13 cellular contexts compared by ENCODE assay signal in genomic region chr16:11205754-11206459, GRCh38. TPM values are rescaled to one million over a fixed set of nuclear protein-coding genes. Genes with fewer than 3 reads are reported as not detected.
DNase-seq lines count a peak whose midpoint lies in the region; ATAC-seq and TF ChIP-seq lines count a peak whose summit lies in the region.
"Had no signal": no experiment of that assay in that cellular context is flagged by ENCODE, and none has a peak within 500 bp of the region (broad histone marks: within the 10 kb centered on the region; RNA-seq: fewer than 3 reads in every experiment).

No MANE protein-coding gene starts in this region.

- no peaks in the 10 kb centered on the region for H3K27me3 Mint-ChIP-seq in activated T-cell treated with anti-CD3 and anti-CD28 coated beads, Interleukin-2, amount 50 U/mL, for 72 hours (ENCODE audit: low read depth)
- H3K27me3 Mint-ChIP-seq in stimulated activated naive CD8-positive, alpha-beta T cell treated with anti-CD3 and anti-CD28 coated beads, Interleukin-15, amount 100 ng/mL, for 72 hours = no peaks in the 10 kb centered on the region
- H3K27me3 Mint-ChIP-seq: CD4-positive, CD25-positive, alpha-beta regulatory T cell had no signal

- peaks cover 0 to 6% of the 10 kb centered on the region in 2 donors for H3K9me3 Mint-ChIP-seq in activated T-cell treated with anti-CD3 and anti-CD28 coated beads, Interleukin-2, amount 50 U/mL, for 72 hours
- peaks cover 4 to 16% of the 10 kb centered on the region in 2 donors for H3K9me3 Mint-ChIP-seq in stimulated activated naive CD8-positive, alpha-beta T cell treated with anti-CD3 and anti-CD28 coated beads, Interleukin-15, amount 100 ng/mL, for 72 hours

- peak; percentile 37 to 70 for ATAC-seq in activated T-cell treated with anti-CD3 and anti-CD28 coated beads, Interleukin-2, amount 50 U/mL, for 72 hours (replicated peaks in 1 of 2)
- ATAC-seq in esophagus mucosa = peak; percentile 43
- peak; percentile 52 for ATAC-seq in stimulated activated naive CD8-positive, alpha-beta T cell treated with anti-CD3 and anti-CD28 coated beads, Interleukin-15, amount 100 ng/mL, for 72 hours
- ATAC-seq: HCT116 had no signal

- H3K36me3 Mint-ChIP-seq in activated T-cell treated with anti-CD3 and anti-CD28 coated beads, Interleukin-2, amount 50 U/mL, for 72 hours (ENCODE audit: insufficient read depth in 2 of 2) = peaks cover 9% of the 10 kb centered on the region in 2 donors
- H3K36me3 Mint-ChIP-seq: CD4-positive, CD25-positive, alpha-beta regulatory T cell had no signal

- H3K4me1 Mint-ChIP-seq in activated T-cell treated with anti-CD3 and anti-CD28 coated beads, Interleukin-2, amount 50 U/mL, for 72 hours (ENCODE audit: low read depth) = peaks cover 75% of the 10 kb centered on the region
- peaks cover 84% of the 10 kb centered on the region for H3K4me1 Mint-ChIP-seq in stimulated activated naive CD8-positive, alpha-beta T cell treated with anti-CD3 and anti-CD28 coated beads, Interleukin-15, amount 100 ng/mL, for 72 hours

- peak in 1 of 2 donors; percentile 57 for DNase-seq in activated T-cell treated with anti-CD3 and anti-CD28 coated beads, Interleukin-2, amount 50 U/mL, for 72 hours
- DNase-seq in activated T-cell treated with anti-CD3 and anti-CD28 coated beads for 4 hours (no peak), MV-4-11 (lab: John Stamatoyannopoulos, UW) (peak; percentile 68), erythroblast (lab: John Stamatoyannopoulos, UW) (no peak), A172 (ENCODE audit: low spot score) (no peak), cerebellum (ENCODE audit: low spot score) (no peak)
- DNase-seq in stimulated activated naive CD8-positive, alpha-beta T cell treated with anti-CD3 and anti-CD28 coated beads, Interleukin-15, amount 100 ng/mL, for 72 hours = peak in 1 of 2 donors; percentile 40
- DNase-seq: CD4-positive, CD25-positive, alpha-beta regulatory T cell; NCI-H1930; occipital lobe; stimulated activated naive CD4-positive, alpha-beta T cell had no signal

- peak overlapping the region; percentile 98 for H3K27ac Mint-ChIP-seq in activated T-cell treated with anti-CD3 and anti-CD28 coated beads, Interleukin-2, amount 50 U/mL, for 72 hours
- H3K27ac Mint-ChIP-seq in stimulated activated naive CD8-positive, alpha-beta T cell treated with anti-CD3 and anti-CD28 coated beads, Interleukin-15, amount 100 ng/mL, for 72 hours = peak overlapping the region; percentile 99 to 100

- H3K4me3 Mint-ChIP-seq in activated T-cell treated with anti-CD3 and anti-CD28 coated beads, Interleukin-2, amount 50 U/mL, for 72 hours = peak overlapping the region; percentile 58 to 78
- H3K4me3 Mint-ChIP-seq in stimulated activated naive CD8-positive, alpha-beta T cell treated with anti-CD3 and anti-CD28 coated beads, Interleukin-15, amount 100 ng/mL, for 72 hours = peak overlapping the region; percentile 81 to 85
- H3K4me3 Mint-ChIP-seq: CD4-positive, CD25-positive, alpha-beta regulatory T cell had no signal

- no peak for TF ChIP-seq POLR2A in erythroblast (IDR thresholded peaks at IDR 0.05; ENCODE audit: low read length)

RNA-seq across cellular contexts. Expression of gene SOCS1, which starts 50.1 kb away (rescaled TPM):
- total RNA-seq in activated T-cell treated with anti-CD3 and anti-CD28 coated beads, Interleukin-2, amount 50 U/mL, for 72 hours = 100 to 1,000 TPM in 1 of 2 donors, 10 to 100 TPM in 1; 93.7 to 126 TPM
- total RNA-seq in esophagus mucosa (2.8 TPM), cerebellum (3.2 TPM)
- total RNA-seq in A172 (2014; rRNA removed; shearing (Covaris generic)) = 0.17 TPM in 1 of 2 replicates, not detected in the other
- total RNA-seq: occipital lobe had no signal

Comparison
In these comparisons a context has a peak if more than half of its experiments do, and no peak if none do; other contexts are left out.
1. RNA of gene SOCS1, which starts 50.1 kb away (total RNA-seq): 93.7 to 126 TPM in activated T-cell treated with anti-CD3 and anti-CD28 coated beads, Interleukin-2, amount 50 U/mL, for 72 hours; 3.2 TPM in cerebellum (single experiment), 2.8 TPM in esophagus mucosa (single experiment) and 0.17 TPM in A172; every median in the first group is over 10 times any median in the second.
2. Peak in every context shown above with its lines, with median percentiles within 50 percentile points of each other: ATAC-seq.